ENCODE assay signal across 16 cellular contexts in the genomic region with DNA sequence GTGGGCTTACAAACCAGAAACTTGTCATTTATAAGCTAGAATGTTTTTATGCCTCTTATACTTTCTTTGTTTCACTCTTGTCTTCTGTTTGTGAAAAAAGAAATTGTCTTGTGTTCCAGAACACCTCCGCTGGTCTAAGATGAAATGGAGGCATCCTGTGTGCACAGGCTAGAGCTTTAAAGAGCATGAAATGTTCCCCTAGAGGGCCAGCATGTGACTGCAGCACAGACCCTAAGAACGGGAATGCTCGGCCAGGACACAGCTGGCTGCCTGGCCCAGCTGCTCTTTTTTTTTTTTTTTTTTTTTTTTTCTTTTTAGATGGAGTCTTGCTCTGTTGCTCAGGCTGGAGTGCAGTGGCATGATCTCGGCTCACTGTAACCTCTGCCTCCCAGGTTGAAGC. TPM values are rescaled to one million over a fixed set of nuclear protein-coding genes. Genes with fewer than 3 reads are reported as not detected.
A peak's percentile ranks its signal among the peaks of the same experiment; 100 is the strongest.
DNase-seq lines count a peak whose midpoint lies in the region; ATAC-seq, FAIRE-seq and TF ChIP-seq lines count a peak whose summit lies in the region.
"Had no signal": no experiment of that assay in that cellular context is flagged by ENCODE, and none has a peak within 500 bp of the region (broad histone marks: within the 10 kb centered on the region; RNA-seq: fewer than 3 reads in every experiment).

No MANE protein-coding gene starts in this region.

- TF ChIP-seq EP300 in GM12878 (IDR thresholded peaks at IDR 0.05; ENCODE audit: borderline replicate concordance in 1 of 2, control insufficient read depth in 1 of 2, low read depth in 2 of 2, low read length in 2 of 2) = no peak

- in situ Hi-C loops in GM12878 (cut with MboI) = no loop called here

- TF ChIP-seq CTCF in GM12878 (IDR thresholded peaks at IDR 0.05 in 2 of 3, conservative IDR thresholded peaks at IDR 0.05 in 1 of 3; ENCODE audit: control insufficient read depth in 2 of 3, extremely low read depth in 1 of 3, insufficient read depth in 1 of 3, low read depth in 3 of 3, low read length in 3 of 3) = peak in 2 of 3 experiments; percentile 13 to 15; a peak in 1 of 6 replicates

- peak; percentile 33 for ATAC-seq in GM21390 (IDR thresholded peaks at IDR 0.05; ENCODE audit: unreplicated experiment)
- peak; percentile 37 for ATAC-seq in HG03066 (IDR thresholded peaks at IDR 0.05; ENCODE audit: low read depth, unreplicated experiment)
- ATAC-seq in GM12878 = peak; percentile 58
- no peak for ATAC-seq in GM18520 (IDR thresholded peaks at IDR 0.05; ENCODE audit: unreplicated experiment)
- ATAC-seq: esophagus mucosa had no signal

- SMC1A ChIA-PET in GM12878 (lab: Charles Lee; ENCODE audit: uncharacterized antibody, unreplicated experiment) = interaction anchor here (0.6 to 1.2 kb wide), 2 partner anchors 68 to 578 kb away, joined by 3 to 4 read pairs; no protein-coding TSS in a partner anchor

- H2AFZ ChIP-seq in GM12878 (ENCODE audit: control insufficient read depth, low read depth, low read length) = no peak overlapping the region

- no peak for TF ChIP-seq RAD21 in GM12878 (IDR thresholded peaks at IDR 0.05; ENCODE audit: insufficient read depth, low read depth, low read length)

- H3K4me1 ChIP-seq in GM12878 (ENCODE audit: control insufficient read depth, insufficient read depth, low read length) = peaks cover 45% of the 10 kb centered on the region

- H3K79me2 ChIP-seq in GM12878 (ENCODE audit: control insufficient read depth, insufficient read depth, low read length) = no peaks in the 10 kb centered on the region

- no peaks in the 10 kb centered on the region for H3K9me3 ChIP-seq in GM12878 (replicated peaks; ENCODE audit: control insufficient read depth, insufficient read depth, low read length)
- H3K9me3 ChIP-seq: neutrophil had no signal

- DNase-seq in GM12878 (ENCODE audit: low read depth, low spot score) = no peak
- peak; percentile 37 for DNase-seq in pons (ENCODE audit: low spot score)
- DNase-seq in COLO829 (ENCODE audit: low spot score) = no peak
- no peak for DNase-seq in GM19238 (ENCODE audit: insufficient read length, low spot score)
- DNase-seq in RKO (ENCODE audit: low spot score) = no peak
- DNase-seq: activated CD4-positive, alpha-beta T cell treated with anti-CD3 and anti-CD28 coated beads for 4 hours; activated T-cell treated with anti-CD3 and anti-CD28 coated beads, Interleukin-2, amount 50 U/mL, for 48 hours; CD4-positive, CD25-positive, alpha-beta regulatory T cell; NCI-H2107; T-helper 1 cell had no signal

- CTCF ChIA-PET in GM12878 (lab: Yijun Ruan, JAX) = interaction anchor here (0.9 to 2.2 kb wide), 7 partner anchors 9 to 106 kb away, joined by 3 to 7 read pairs (median 5); no protein-coding TSS in a partner anchor

- no peaks in the 10 kb centered on the region for H3K27me3 ChIP-seq in GM12878 (replicated peaks in 1 of 2; ENCODE audit: control insufficient read depth in 2 of 2, insufficient read depth in 2 of 2, low read length in 1 of 2)
- H3K27me3 ChIP-seq: neutrophil had no signal

- POLR2A ChIA-PET in GM12878 (lab: Charles Lee) = interaction anchor here (0.6 to 1.4 kb wide), 3 partner anchors 11 to 32 kb away, joined by 3 to 6 read pairs (median 4); no protein-coding TSS in a partner anchor

- no peak overlapping the region for H3K4me3 ChIP-seq in GM12878

- H3K4me2 ChIP-seq in GM12878 (ENCODE audit: control insufficient read depth, insufficient read depth) = no peak overlapping the region; the same call in 1 of the 2 replicates

- no peaks in the 10 kb centered on the region for H3K36me3 ChIP-seq in GM12878 (ENCODE audit: control insufficient read depth in 2 of 2, insufficient read depth in 2 of 2, low read length in 1 of 2)
- H3K36me3 ChIP-seq: neutrophil had no signal

- peak overlapping the region; percentile 49; the same call in 1 of the 2 replicates for H3K27ac ChIP-seq in GM12878 (ENCODE audit: control insufficient read depth, insufficient read depth)
- H3K27ac ChIP-seq: HL-60, neutrophil had no signal

- no peak for TF ChIP-seq POLR2A in GM12878 (IDR thresholded peaks at IDR 0.05; ENCODE audit: low read depth, low read length)

- no peak for FAIRE-seq in GM12878 (lab: Jason Lieb, UNC)

- intact Hi-C loops in GM12878 (cut with micrococcal nuclease; ENCODE audit: unreplicated experiment) = no loop called here

- 87% methylated on average over 3 of the region's 4 CpGs for WGBS in GM12878 (ENCODE audit: insufficient coverage, insufficient replicate concordance, low lambda C conversion rate, missing lambda C conversion rate)

- H3K9ac ChIP-seq in GM12878 (ENCODE audit: control insufficient read depth, insufficient read depth, low read length) = no peak overlapping the region; the same call in 1 of the 2 replicates

- RAD21 ChIA-PET in GM12878 (lab: Charles Lee; ENCODE audit: unreplicated experiment) = interaction anchor here (1.0 to 2.0 kb wide), 2 partner anchors 13 to 17 kb away, joined by 3 to 7 read pairs; no protein-coding TSS in a partner anchor

- no TSS peak for BruUV-seq in GM12878 (replicated peaks; lab: Mats Ljungman, UMichigan)

- no peaks in the 10 kb centered on the region for H4K20me1 ChIP-seq in GM12878 (ENCODE audit: control insufficient read depth, insufficient read depth)

TF ChIP-seq in GM12878, 131 proteins besides CTCF, POLR2A, EP300 and RAD21:
- TF ChIP-seq LARP7 (IDR thresholded peaks at IDR 0.05) (no peak), NFYA (IDR thresholded peaks at IDR 0.05; ENCODE audit: borderline replicate concordance, low read depth, low read length) (no peak), ZNF384 (IDR thresholded peaks at IDR 0.05; ENCODE audit: borderline replicate concordance, low read depth, low read length) (no peak), HDAC6 (IDR thresholded peaks at IDR 0.05; ENCODE audit: unreplicated experiment) (no peak), CHD1 (IDR thresholded peaks at IDR 0.05; ENCODE audit: low read depth, low read length) (no peak), NR2F1 (conservative IDR thresholded peaks at IDR 0.05) (no peak), TCF3 (IDR thresholded peaks at IDR 0.05; ENCODE audit: borderline replicate concordance, insufficient read depth, low read depth, low read length) (no peak), SREBF1 (IDR thresholded peaks at IDR 0.05; ENCODE audit: low read length) (no peak), MXI1 (IDR thresholded peaks at IDR 0.05; ENCODE audit: low read depth, low read length) (no peak), BACH1 (IDR thresholded peaks at IDR 0.05; ENCODE audit: borderline replicate concordance) (no peak), STAT1 (conservative IDR thresholded peaks at IDR 0.05) (no peak)
- TF ChIP-seq, protein P1, sequence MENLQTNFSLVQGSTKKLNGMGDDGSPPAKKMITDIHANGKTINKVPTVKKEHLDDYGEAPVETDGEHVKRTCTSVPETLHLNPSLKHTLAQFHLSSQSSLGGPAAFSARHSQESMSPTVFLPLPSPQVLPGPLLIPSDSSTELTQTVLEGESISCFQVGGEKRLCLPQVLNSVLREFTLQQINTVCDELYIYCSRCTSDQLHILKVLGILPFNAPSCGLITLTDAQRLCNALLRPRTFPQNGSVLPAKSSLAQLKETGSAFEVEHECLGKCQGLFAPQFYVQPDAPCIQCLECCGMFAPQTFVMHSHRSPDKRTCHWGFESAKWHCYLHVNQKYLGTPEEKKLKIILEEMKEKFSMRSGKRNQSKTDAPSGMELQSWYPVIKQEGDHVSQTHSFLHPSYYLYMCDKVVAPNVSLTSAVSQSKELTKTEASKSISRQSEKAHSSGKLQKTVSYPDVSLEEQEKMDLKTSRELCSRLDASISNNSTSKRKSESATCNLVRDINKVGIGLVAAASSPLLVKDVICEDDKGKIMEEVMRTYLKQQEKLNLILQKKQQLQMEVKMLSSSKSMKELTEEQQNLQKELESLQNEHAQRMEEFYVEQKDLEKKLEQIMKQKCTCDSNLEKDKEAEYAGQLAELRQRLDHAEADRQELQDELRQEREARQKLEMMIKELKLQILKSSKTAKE (IDR thresholded peaks at IDR 0.05; ENCODE audit: low read depth, poor library complexity, severe bottlenecking) = no peak

RNA-seq across cellular contexts. Expression of a gene that starts 33.6 kb away (rescaled TPM):
- 0.27 and 0.35 TPM in 2 replicates for total RNA-seq in GM12878 (2013; cell fraction: nucleolus; rRNA removed)
- total RNA-seq in GM12878 (2014; rRNA removed) (0.34 and 0.82 TPM in 2 replicates), GM12878 (2014; rRNA removed; fragmentation: Illumina TruSeq; extraction: Trizol) (0.51 and 0.58 TPM in 2 replicates), GM12878 (2021) (0.35 and 0.59 TPM in 2 replicates)
- 0.56 TPM for polyA plus RNA-seq in GM12878 (2011; ENCODE audit: low read depth)
- polyA plus RNA-seq in GM12878 (2011; rRNA removed) (0.05 and 0.09 TPM in 2 replicates), GM12878 (2014; fragmentation: Illumina TruSeq; extraction: Trizol) (0.51 and 0.70 TPM in 2 replicates), GM12878 (2014; fragmentation: Nextera tagmentation; extraction: Ambion mirVana) (under 1 TPM; 0.03 to 0.16 TPM), GM12878 (2014; rRNA removed) (0.36 and 0.57 TPM in 2 replicates), GM12878 (2016; fragmentation: Nextera tagmentation; extraction: Ambion mirVana) (under 1 TPM; 0.67 to 0.82 TPM)
- 0.01 TPM in 1 of 2 replicates, not detected in the other for polyA plus RNA-seq in GM12878 (2011; cell fraction: cytosol; rRNA removed)
- 0.01 TPM in 1 of 2 replicates, not detected in the other for polyA plus RNA-seq in GM12878 (2011; cell fraction: nucleus; rRNA removed)
- 0.73 and 1.0 TPM in 2 replicates for polyA plus RNA-seq in GM12878 (2012)
- polyA minus RNA-seq in GM12878 (2011; rRNA and poly(A)+ RNA removed) = 0.05 TPM in 1 of 2 replicates, not detected in the other
- polyA minus RNA-seq in GM12878 (2011; cell fraction: cytosol; rRNA and poly(A)+ RNA removed) = 0.21 TPM in 1 of 2 replicates, not detected in the other
- 0.86 TPM in 1 of 2 replicates, not detected in the other for polyA minus RNA-seq in GM12878 (2011; cell fraction: nucleus; rRNA and poly(A)+ RNA removed)
